24 cellular contexts compared by ENCODE assay signal in the genomic region with DNA sequence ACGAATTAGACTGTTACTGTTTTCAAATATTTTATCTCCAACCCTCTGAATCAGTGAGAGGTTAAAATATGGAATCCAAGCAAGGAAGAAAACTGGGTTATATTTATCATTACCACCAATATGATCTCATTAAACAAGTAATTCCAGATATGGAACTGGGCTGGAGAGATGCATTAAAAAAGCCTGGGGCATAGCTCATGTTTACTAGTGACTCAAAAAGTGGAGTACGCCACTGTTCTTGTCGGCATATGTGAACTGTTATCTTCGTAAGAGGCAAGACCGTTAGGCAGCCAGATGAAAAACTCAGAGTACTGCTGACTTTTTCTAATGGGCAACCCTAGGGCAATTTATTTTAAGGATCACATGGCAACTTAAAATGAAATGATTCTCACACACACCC.
"Had no signal": no experiment of that assay in that cellular context is flagged by ENCODE, and none has a peak within 500 bp of the region (broad histone marks: within the 10 kb centered on the region; RNA-seq: fewer than 3 reads in every experiment).

No MANE protein-coding gene starts in this region.

- H3K4me2 ChIP-seq: hepatocyte had no signal

- H3K9me3 ChIP-seq: esophagus muscularis mucosa, gastroesophageal sphincter, left ventricle myocardium inferior, ovary, prostate gland, tibial nerve had no signal

- H3K4me3 ChIP-seq: esophagus muscularis mucosa, gastroesophageal sphincter, hepatocyte, left ventricle myocardium inferior, ovary, prostate gland, tibial nerve had no signal

- ATAC-seq: activated T-cell treated with anti-CD3 and anti-CD28 coated beads, Interleukin-2, amount 50 U/mL, for 72 hours; gastroesophageal sphincter; WTC11 had no signal

- H3K4me1 Mint-ChIP-seq: naive B cell, WTC11 had no signal

- H3K27me3 Mint-ChIP-seq: activated naive CD8-positive, alpha-beta T cell; dendritic cell treated with granulocyte-macrophage colony-stimulating factor and Interleukin-4, amounts not matched to agents 40 ng/mL and 50 ng/mL, for 4 days; naive B cell had no signal

- H2AFZ ChIP-seq: hepatocyte had no signal

- H3K36me3 ChIP-seq: ovary, prostate gland had no signal

- H3K27me3 ChIP-seq: brain microvascular endothelial cell, esophagus muscularis mucosa, gastroesophageal sphincter, hepatocyte, ovary, tibial nerve had no signal

- H3K9me3 Mint-ChIP-seq: activated T-cell treated with anti-CD3 and anti-CD28 coated beads, Interleukin-2, amount 50 U/mL, for 72 hours; dendritic cell treated with granulocyte-macrophage colony-stimulating factor and Interleukin-4, amounts not matched to agents 40 ng/mL and 50 ng/mL, for 4 days; endodermal cell; naive B cell; T-helper 1 cell treated with Interleukin-12 subunit alpha and Interleukin-12 subunit beta and Interleukin-4 antibody, amounts not matched to agents 30 μg/mL and 1 μg/mL, for 36 hours; WTC11 had no signal

- H3K4me3 Mint-ChIP-seq: activated naive CD8-positive, alpha-beta T cell; activated T-cell treated with anti-CD3 and anti-CD28 coated beads, Interleukin-2, amount 50 U/mL, for 72 hours; dendritic cell treated with granulocyte-macrophage colony-stimulating factor and Interleukin-4, amounts not matched to agents 40 ng/mL and 50 ng/mL, for 4 days; endodermal cell; naive B cell; T-helper 1 cell treated with Interleukin-12 subunit alpha and Interleukin-12 subunit beta and Interleukin-4 antibody, amounts not matched to agents 30 μg/mL and 1 μg/mL, for 36 hours; WTC11 had no signal

- DNase-seq: activated naive CD4-positive, alpha-beta T cell; activated T-cell treated with anti-CD3 and anti-CD28 coated beads for 4 hours; activated T-cell treated with anti-CD3 and anti-CD28 coated beads, Interleukin-2, amount 50 U/mL, for 72 hours; brain microvascular endothelial cell; central memory CD4-positive, alpha-beta T cell; endodermal cell; islet precursor cell; left ventricle myocardium inferior; naive B cell; ovary; retina; stimulated activated CD4-positive, alpha-beta T cell treated with anti-CD3 and anti-CD28 coated beads, Interleukin-15, amount 100 ng/mL, for 24 hours; stimulated activated CD4-positive, alpha-beta T cell treated with anti-CD3 and anti-CD28 coated beads, Interleukin-2, amount 100 ng/mL, for 24 hours; stimulated activated naive CD4-positive, alpha-beta T cell treated with Interleukin-2 at 50 U/mL for 16 hours; SW 1271 had no signal

- H3K27ac ChIP-seq: brain microvascular endothelial cell, esophagus muscularis mucosa, gastroesophageal sphincter, hepatocyte, left ventricle myocardium inferior, ovary, prostate gland, tibial nerve had no signal

- H3K27ac Mint-ChIP-seq: activated naive CD8-positive, alpha-beta T cell; activated T-cell treated with anti-CD3 and anti-CD28 coated beads, Interleukin-2, amount 50 U/mL, for 72 hours; dendritic cell treated with granulocyte-macrophage colony-stimulating factor and Interleukin-4, amounts not matched to agents 40 ng/mL and 50 ng/mL, for 4 days; endodermal cell; naive B cell; T-helper 1 cell treated with Interleukin-12 subunit alpha and Interleukin-12 subunit beta and Interleukin-4 antibody, amounts not matched to agents 30 μg/mL and 1 μg/mL, for 36 hours; WTC11 had no signal

- H3K4me1 ChIP-seq: esophagus muscularis mucosa, gastroesophageal sphincter, prostate gland had no signal
